ENCODE assay signal across 21 cellular contexts in genomic region chr1:235156745-235157144, GRCh38. TPM values are rescaled to one million over a fixed set of nuclear protein-coding genes. Genes with fewer than 3 reads are reported as not detected.
DNase-seq lines count a peak whose midpoint lies in the region; ATAC-seq, FAIRE-seq and TF ChIP-seq lines count a peak whose summit lies in the region.
"Had no signal": no experiment of that assay in that cellular context is flagged by ENCODE, and none has a peak within 500 bp of the region (broad histone marks: within the 10 kb centered on the region; RNA-seq: fewer than 3 reads in every experiment).

No MANE protein-coding gene starts in this region.

- DNase-seq in GM12892 (ENCODE audit: insufficient read length) (no peak), mucosa of descending colon (peak in 1 of 3 donors; percentile 42), transverse colon (no peak), C1 segment of cervical spinal cord (lab: John Stamatoyannopoulos, UW) (no peak), NCI-H1930 (lab: John Stamatoyannopoulos, UW) (no peak)
- DNase-seq: ACHN; AML-193; Calu3; CD8-positive, alpha-beta T cell; DMS79 treated with DMSO at 0.1 percent for 48 hours; H7; HFFc6; IMR-90 had no signal

- intact Hi-C loops in mucosa of descending colon (cut with DNase I, micrococcal nuclease) (no loop called here), transverse colon (cut with DNase I; ENCODE audit: low total_unique reads) (no loop called here)

- FAIRE-seq in GM12892 (lab: Jason Lieb, UNC), result peak; percentile 38
- FAIRE-seq: A204.1, G401.6, K562 had no signal

- H3K4me3 ChIP-seq in mucosa of descending colon (no peak overlapping the region), transverse colon (no peak overlapping the region)
- H3K4me3 ChIP-seq: BLaER1, GM23338, K562 had no signal

- in situ Hi-C loops in transverse colon (cut with MboI; ENCODE audit: low pct_ligation_motif_present in 1 of 4, low pct_unique_long_range_greater_than_20kb in 1 of 4, low sequenced_read_pairs in 3 of 4), result no loop called here

- H3K9me3 ChIP-seq in mucosa of descending colon (no peaks in the 10 kb centered on the region), transverse colon (no peaks in the 10 kb centered on the region)
- H3K9me3 ChIP-seq: BLaER1 had no signal

- 42 to 49% methylated on average over 4 of the region's 4 CpGs for WGBS in transverse colon (ENCODE audit: low coverage in 1 of 2), 2 donors

- H3K27me3 ChIP-seq in transverse colon, result no peaks in the 10 kb centered on the region
- H3K27me3 ChIP-seq: BLaER1 had no signal

- H3K27ac ChIP-seq in VCaP (peak overlapping the region; percentile 32), transverse colon (peak overlapping the region; percentile 17 to 59 (median 48))
- H3K27ac ChIP-seq: BLaER1, HL-60 had no signal

- ATAC-seq in mucosa of descending colon (peak; percentile 81), GM18519 (IDR thresholded peaks at IDR 0.05; ENCODE audit: low FRiP score, unreplicated experiment) (no peak)
- ATAC-seq: CD8-positive, alpha-beta T cell; GM23338; K562 had no signal

- no peak for TF ChIP-seq EP300 in transverse colon (IDR thresholded peaks at IDR 0.05; ENCODE audit: low read depth)

- H3K36me3 ChIP-seq in mucosa of descending colon (ENCODE audit: low read depth) (peaks cover 7% of the 10 kb centered on the region), transverse colon (peaks cover 0 to 28% (median 13%) of the 10 kb centered on the region in 4 donors)

- TF ChIP-seq POLR2A in GM12892 (IDR thresholded peaks at IDR 0.05; ENCODE audit: low read depth, low read length) (no peak), transverse colon (IDR thresholded peaks at IDR 0.05) (no peak)

- TF ChIP-seq CTCF in VCaP (conservative IDR thresholded peaks at IDR 0.05) (no peak), mucosa of descending colon (IDR thresholded peaks at IDR 0.05) (no peak), transverse colon (IDR thresholded peaks at IDR 0.05) (no peak)

- H3K4me1 ChIP-seq in mucosa of descending colon (ENCODE audit: low read depth), result peaks cover 21% of the 10 kb centered on the region
- peaks cover 8 to 50% (median 29%) of the 10 kb centered on the region in 4 donors for H3K4me1 ChIP-seq in transverse colon

RNA-seq across cellular contexts. Expression of gene RBM34, which starts 4.3 kb away (rescaled TPM):
- 125 TPM for polyA plus RNA-seq in GM12892 (2012; ENCODE audit: missing spikeins)
- 10 to 100 TPM; 54.7 to 58.5 (median 55.3) TPM for total RNA-seq in mucosa of descending colon
- 10 to 100 TPM; 13.1 to 56.7 (median 29.7) TPM for total RNA-seq in transverse colon

RNA-seq across cellular contexts. Expression of gene TOMM20, which starts 28.1 kb away (rescaled TPM):
- polyA plus RNA-seq in GM12892 (2012; ENCODE audit: missing spikeins), result 134 TPM
- total RNA-seq in mucosa of descending colon, result 100 to 1,000 TPM in 1 of 3 donors, 10 to 100 TPM in 2; 81.2 to 110 (median 92.1) TPM
- total RNA-seq in transverse colon, result 10 to 100 TPM; 16.9 to 72.9 (median 54.5) TPM
